ENCODE assay signal across 18 cellular contexts in the genomic region with DNA sequence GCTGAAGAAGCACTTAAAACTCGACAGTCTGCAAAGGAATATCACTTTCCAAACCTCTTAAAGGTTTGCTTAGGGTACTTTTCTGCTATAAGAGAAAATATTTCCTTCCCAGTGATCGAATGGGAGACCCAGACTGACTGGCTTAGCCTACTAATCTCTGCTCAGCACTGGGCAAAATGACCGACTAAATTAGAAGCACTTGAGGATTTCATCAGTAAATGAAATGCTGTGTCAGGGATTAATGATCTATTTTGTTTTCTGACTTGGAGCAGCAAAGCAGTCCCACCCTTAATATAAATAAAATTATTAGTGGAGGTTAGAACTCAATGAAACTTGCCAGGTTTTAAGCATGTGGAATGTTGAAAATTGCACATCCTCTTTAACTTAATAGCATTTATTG.
DNase-seq lines count a peak whose midpoint lies in the region; ATAC-seq and TF ChIP-seq lines count a peak whose summit lies in the region.
"Had no signal": no experiment of that assay in that cellular context is flagged by ENCODE, and none has a peak within 500 bp of the region (broad histone marks: within the 10 kb centered on the region; RNA-seq: fewer than 3 reads in every experiment).

No MANE protein-coding gene starts in this region.

- POLR2A ChIA-PET in A673 (lab: Charles Lee; ENCODE audit: low non-redundant PET), result no interaction called here

- H3K4me2 ChIP-seq in H9 (ENCODE audit: insufficient read depth, insufficient read length, low read length), result no peak overlapping the region
- H3K4me2 ChIP-seq in neural progenitor cell, result no peak overlapping the region

- H3K4me3 ChIP-seq in neural progenitor cell, result no peak overlapping the region
- no peak overlapping the region for H3K4me3 ChIP-seq in A673 (ENCODE audit: low read depth, low read length, poor library complexity, severe bottlenecking)

- H3K36me3 ChIP-seq in neural progenitor cell (no peaks in the 10 kb centered on the region), A673 (ENCODE audit: insufficient read depth, low read length, poor library complexity, severe bottlenecking) (no peaks in the 10 kb centered on the region)
- H3K36me3 ChIP-seq: BE2C had no signal

- H3K23me2 ChIP-seq in H9 (ENCODE audit: insufficient read length, low read depth, low read length, poor library complexity, severe bottlenecking), result no peaks in the 10 kb centered on the region

- H3K18ac ChIP-seq in H9 (ENCODE audit: insufficient read length, low read depth, low read length), result no peak overlapping the region

- no peak overlapping the region for H2AFZ ChIP-seq in H9 (ENCODE audit: low read length)
- peak overlapping the region; percentile 37 for H2AFZ ChIP-seq in neural progenitor cell (replicated peaks)

- H3K27ac Mint-ChIP-seq in H9, result no peak overlapping the region
- no peak overlapping the region for H3K27ac Mint-ChIP-seq in neural progenitor cell
- H3K27ac Mint-ChIP-seq: CD4-positive, CD25-positive, alpha-beta regulatory T cell; CD8-positive, alpha-beta memory T cell had no signal

- no peak for ATAC-seq in GM19324 (IDR thresholded peaks at IDR 0.05; ENCODE audit: low FRiP score, unreplicated experiment)

- no peaks in the 10 kb centered on the region for H3F3A ChIP-seq in neural progenitor cell (ENCODE audit: low read depth)

- H4K5ac ChIP-seq in H9 (ENCODE audit: insufficient read length, low read depth, low read length), result no peak overlapping the region

- H2BK5ac ChIP-seq in H9 (ENCODE audit: insufficient read length, low read length), result no peak overlapping the region

- H3K9ac ChIP-seq in H9 (ENCODE audit: extremely low read depth, insufficient read length, low read length), result no peak overlapping the region
- no peak overlapping the region for H3K9ac ChIP-seq in neural progenitor cell

- H3K14ac ChIP-seq in H9 (ENCODE audit: insufficient read depth, low read length), result no peak overlapping the region

- no CpG with 5 or more reads among the region's 3 CpGs for WGBS in H9 (ENCODE audit: extremely low coverage, insufficient read length, low lambda C conversion rate)

- H3K9me3 ChIP-seq in H9 (ENCODE audit: control insufficient read depth, low read depth, low read length) (no peaks in the 10 kb centered on the region), neural progenitor cell (ENCODE audit: low read depth) (peaks cover 7% of the 10 kb centered on the region), A673 (ENCODE audit: low read depth, low read length, poor library complexity, severe bottlenecking) (peaks cover 7% of the 10 kb centered on the region)
- H3K9me3 ChIP-seq: BE2C, Caco-2 had no signal

- intact Hi-C loops in A673 (cut with micrococcal nuclease; ENCODE audit: unreplicated experiment), result no loop called here

- no peak overlapping the region for H2BK15ac ChIP-seq in H9 (ENCODE audit: low read depth, low read length)

- H3K4me3 Mint-ChIP-seq in H9, result no peak overlapping the region
- no peak overlapping the region for H3K4me3 Mint-ChIP-seq in neural progenitor cell
- H3K4me3 Mint-ChIP-seq: CD4-positive, CD25-positive, alpha-beta regulatory T cell; CD8-positive, alpha-beta memory T cell had no signal

- H3K4me1 ChIP-seq in H9 (ENCODE audit: insufficient read depth, low read length), result no peaks in the 10 kb centered on the region
- H3K4me1 ChIP-seq in neural progenitor cell, result no peaks in the 10 kb centered on the region
- H3K4me1 ChIP-seq in A673 (ENCODE audit: insufficient read depth, low read length, poor library complexity, severe bottlenecking), result no peaks in the 10 kb centered on the region
- H3K4me1 ChIP-seq: Caco-2 had no signal

- H4K91ac ChIP-seq in H9 (ENCODE audit: insufficient read length, low read depth, low read length), result no peak overlapping the region

- no peak overlapping the region for H3K4ac ChIP-seq in H9 (ENCODE audit: low read depth, low read length)

- no peak overlapping the region for H3T11ph ChIP-seq in H9 (ENCODE audit: low read length)

- H4K8ac ChIP-seq in H9 (replicated peaks; ENCODE audit: insufficient read length, low read depth, low read length), result no peak overlapping the region

- H3K36me3 Mint-ChIP-seq in H9 (ENCODE audit: insufficient read depth in 1 of 3, low read depth in 3 of 3) (peaks cover 2 to 11% (median 5%) of the 10 kb centered on the region in 3 experiments; a peak in 5 of 7 replicates), neural progenitor cell (no peaks in the 10 kb centered on the region)
- H3K36me3 Mint-ChIP-seq: CD4-positive, CD25-positive, alpha-beta regulatory T cell; CD8-positive, alpha-beta memory T cell had no signal

- BruUV-seq in A673 (replicated peaks; lab: Mats Ljungman, UMichigan), result no TSS peak

- H3K27ac ChIP-seq in H9 (ENCODE audit: insufficient read length, low read depth, low read length) (no peak overlapping the region), neural progenitor cell (no peak overlapping the region), A673 (ENCODE audit: low read depth, low read length, poor library complexity, severe bottlenecking) (no peak overlapping the region)

- peak overlapping the region; percentile 64 for H2BK20ac ChIP-seq in H9 (ENCODE audit: low read depth, low read length, poor library complexity, severe bottlenecking)

- H3K27me3 Mint-ChIP-seq in H9 (ENCODE audit: low read depth), result no peaks in the 10 kb centered on the region; the same call in 1 of the 2 replicates
- peaks cover 5% of the 10 kb centered on the region for H3K27me3 Mint-ChIP-seq in neural progenitor cell (ENCODE audit: insufficient read depth, low read depth)
- H3K27me3 Mint-ChIP-seq: CD4-positive, CD25-positive, alpha-beta regulatory T cell had no signal

- CTCF ChIA-PET in A673 (lab: Charles Lee), result no interaction called here

- H3K79me2 ChIP-seq in H9 (ENCODE audit: insufficient read depth, low read length) (no peaks in the 10 kb centered on the region; the same call in 1 of the 2 replicates), neural progenitor cell (ENCODE audit: low read depth) (no peaks in the 10 kb centered on the region)

- DNase-seq in H9, result no peak
- peak; percentile 80 for DNase-seq in NCI-H82 (lab: John Stamatoyannopoulos, UW)
- no peak for DNase-seq in neural progenitor cell (ENCODE audit: low spot score)
- no peak for DNase-seq in A673 (ENCODE audit: low spot score)
- no peak for DNase-seq in DMS53 (lab: John Stamatoyannopoulos, UW)
- DNase-seq: ACHN; BE2C; C1 segment of cervical spinal cord; Caco-2; CD4-positive, CD25-positive, alpha-beta regulatory T cell; CD8-positive, alpha-beta memory T cell; DMS153; DMS79 treated with DMSO at 0.1 percent for 48 hours; GF-D8; GOT3; H7; KG1 had no signal

- no peak for TF ChIP-seq CTCF in H9 (conservative IDR thresholded peaks at IDR 0.05)
- no peak for TF ChIP-seq CTCF in neural progenitor cell (IDR thresholded peaks at IDR 0.05)
- TF ChIP-seq CTCF in A673 (conservative IDR thresholded peaks at IDR 0.05; ENCODE audit: low read depth, low read length), result no peak

- no peak overlapping the region for H2BK120ac ChIP-seq in H9 (ENCODE audit: low read depth, low read length, poor library complexity, severe bottlenecking)

- H3K4me1 Mint-ChIP-seq in H9 (no peaks in the 10 kb centered on the region), neural progenitor cell (no peaks in the 10 kb centered on the region)
- H3K4me1 Mint-ChIP-seq: CD4-positive, CD25-positive, alpha-beta regulatory T cell; CD8-positive, alpha-beta memory T cell had no signal

- no peak overlapping the region for H3K56ac ChIP-seq in H9 (ENCODE audit: insufficient read length, low read depth, low read length)

- no peak overlapping the region for H2BK12ac ChIP-seq in H9 (ENCODE audit: insufficient read length, low read depth, low read length)

- H3K79me1 ChIP-seq in H9 (ENCODE audit: insufficient read depth, low read depth, low read length, poor library complexity, severe bottlenecking), result no peaks in the 10 kb centered on the region

- no peaks in the 10 kb centered on the region for H3K27me3 ChIP-seq in H9 (ENCODE audit: insufficient read depth, low read length)
- no peaks in the 10 kb centered on the region for H3K27me3 ChIP-seq in neural progenitor cell
- no peaks in the 10 kb centered on the region for H3K27me3 ChIP-seq in A673 (replicated peaks; ENCODE audit: insufficient read depth, low read depth, low read length, poor library complexity)
- H3K27me3 ChIP-seq: BE2C had no signal

- H2AK5ac ChIP-seq in H9 (ENCODE audit: insufficient read length, low read length), result no peak overlapping the region

- H3K9me3 Mint-ChIP-seq in H9 (peaks cover 2 to 9% of the 10 kb centered on the region in 2 experiments; a peak in 3 of 5 replicates), neural progenitor cell (peaks cover 9% of the 10 kb centered on the region)

- no peak overlapping the region for H3K23ac ChIP-seq in H9 (ENCODE audit: insufficient read length, low read depth, low read length)

- no peaks in the 10 kb centered on the region for H4K20me1 ChIP-seq in H9 (ENCODE audit: control insufficient read depth, insufficient read depth, insufficient read length)
- H4K20me1 ChIP-seq in neural progenitor cell (ENCODE audit: low read depth), result no peaks in the 10 kb centered on the region
